8 cellular contexts compared by ENCODE assay signal in the genomic region with DNA sequence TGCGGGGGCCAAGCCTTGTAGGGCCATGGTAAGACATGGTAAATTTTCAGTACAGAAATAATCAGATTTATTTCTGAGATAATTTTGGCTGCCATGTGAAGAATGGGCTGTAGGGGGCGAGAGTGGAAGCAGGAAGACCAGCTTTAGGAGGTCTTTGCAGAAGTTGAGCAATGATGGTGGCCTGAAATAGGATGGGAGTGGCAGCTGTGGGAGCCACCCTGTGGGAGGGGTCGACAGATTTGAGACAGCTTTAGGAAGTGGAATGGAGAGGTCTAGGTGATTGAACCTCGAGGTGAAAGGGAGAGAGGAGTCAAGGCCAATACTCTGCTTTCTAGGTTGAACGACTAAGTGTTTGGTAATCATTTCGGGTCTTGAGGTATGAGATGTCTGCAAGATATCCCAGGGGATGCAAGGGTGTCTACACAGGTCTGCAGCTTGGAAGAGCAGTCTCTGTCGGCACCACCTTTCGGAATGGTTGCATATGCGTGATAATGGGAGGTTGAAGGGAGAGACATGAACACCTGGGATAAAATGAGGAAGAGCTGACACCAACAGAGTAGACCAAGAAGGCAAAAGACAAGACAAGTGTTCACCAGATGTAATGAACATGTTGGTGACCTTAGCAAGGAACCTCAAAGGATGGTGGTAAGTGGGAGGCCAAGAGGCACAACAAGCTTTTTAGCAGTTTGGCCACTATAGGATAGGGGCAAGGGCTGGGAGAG. TPM values are rescaled to one million over a fixed set of nuclear protein-coding genes. Genes with fewer than 3 reads are reported as not detected.
A peak's percentile ranks its signal among the peaks of the same experiment; 100 is the strongest.
DNase-seq lines count a peak whose midpoint lies in the region; ATAC-seq and TF ChIP-seq lines count a peak whose summit lies in the region.

No MANE protein-coding gene starts in this region.

- peak in 3 of 7 experiments; percentile 49 to 59 (median 58) for DNase-seq in CD8-positive, alpha-beta T cell
- DNase-seq in GM23248 (peak; percentile 74), glutamatergic neuron (peak; percentile 57)
- peak; percentile 33 for DNase-seq in stimulated activated naive B cell treated with anti-CD40 and anti-IgM and Interleukin-4, amounts not matched to agents 10 μg/mL and 1 μg/mL and 100 μg/mL, for 72 hours

- peaks cover 35% of the 10 kb centered on the region for H3K4me1 Mint-ChIP-seq in CD8-positive, alpha-beta T cell (ENCODE audit: low read depth)
- peaks cover 33% of the 10 kb centered on the region for H3K4me1 Mint-ChIP-seq in activated T-helper 17 cell treated with anti-CD3 and anti-CD28 coated beads, Interleukin-2, amount 50 U/mL, for 72 hours
- H3K4me1 Mint-ChIP-seq in glutamatergic neuron (ENCODE audit: low read depth, unreplicated experiment), result peaks cover 18% of the 10 kb centered on the region
- H3K4me1 Mint-ChIP-seq in stimulated activated naive B cell treated with anti-CD40 and anti-IgM and Interleukin-4, amounts not matched to agents 10 μg/mL and 1 μg/mL and 100 μg/mL, for 72 hours, result peaks cover 28 to 49% of the 10 kb centered on the region in 2 donors

- in situ Hi-C loops in GM23248 (cut with MboI), result loop anchor here (25.0 kb wide), 2 partner anchors 333 to 433 kb away; no protein-coding TSS in a partner anchor

- H3K4me3 ChIP-seq in CD8-positive, alpha-beta T cell (ENCODE audit: low read depth, low read length), result no peak overlapping the region
- no peak overlapping the region for H3K4me3 ChIP-seq in GM23248
- H3K4me3 ChIP-seq in OCI-LY1 (ENCODE audit: low read depth, low read length, poor library complexity, severe bottlenecking), result no peak overlapping the region

- peak overlapping the region; percentile 75 for H3K27ac Mint-ChIP-seq in CD8-positive, alpha-beta T cell
- peak overlapping the region; percentile 24 for H3K27ac Mint-ChIP-seq in activated T-helper 17 cell treated with anti-CD3 and anti-CD28 coated beads, Interleukin-2, amount 50 U/mL, for 72 hours
- H3K27ac Mint-ChIP-seq in glutamatergic neuron (ENCODE audit: unreplicated experiment), result peak overlapping the region; percentile 25
- peak overlapping the region; percentile 59 for H3K27ac Mint-ChIP-seq in stimulated activated naive B cell treated with anti-CD40 and anti-IgM and Interleukin-4, amounts not matched to agents 10 μg/mL and 1 μg/mL and 100 μg/mL, for 72 hours

- H3K9ac ChIP-seq in GM23248 (no peak overlapping the region), OCI-LY1 (ENCODE audit: low read length) (no peak overlapping the region)

- H3K79me2 ChIP-seq in GM23248 (ENCODE audit: insufficient read depth) (peaks cover 2% of the 10 kb centered on the region; the same call in 1 of the 2 replicates), OCI-LY1 (ENCODE audit: insufficient read depth, low read length) (no peaks in the 10 kb centered on the region)

- H4K20me1 ChIP-seq in GM23248 (ENCODE audit: insufficient read depth), result no peaks in the 10 kb centered on the region
- no peaks in the 10 kb centered on the region for H4K20me1 ChIP-seq in OCI-LY1 (ENCODE audit: insufficient read depth, low read length)

- H2AFZ ChIP-seq in GM23248 (no peak overlapping the region), OCI-LY1 (ENCODE audit: low read length) (no peak overlapping the region)

- WGBS in GM23248 (ENCODE audit: low coverage in 1 of 2, low lambda C conversion rate in 2 of 2, missing lambda C conversion rate in 2 of 2), 2 experiments, result 40 to 45% methylated on average over 9 of the region's 9 CpGs

- no peaks in the 10 kb centered on the region for H3K27me3 Mint-ChIP-seq in CD8-positive, alpha-beta T cell (ENCODE audit: low read depth)
- no peaks in the 10 kb centered on the region for H3K27me3 Mint-ChIP-seq in activated T-helper 17 cell treated with anti-CD3 and anti-CD28 coated beads, Interleukin-2, amount 50 U/mL, for 72 hours
- H3K27me3 Mint-ChIP-seq in glutamatergic neuron (ENCODE audit: unreplicated experiment), result peaks cover 17% of the 10 kb centered on the region
- no peaks in the 10 kb centered on the region for H3K27me3 Mint-ChIP-seq in stimulated activated naive B cell treated with anti-CD40 and anti-IgM and Interleukin-4, amounts not matched to agents 10 μg/mL and 1 μg/mL and 100 μg/mL, for 72 hours

- no peak overlapping the region for H3K4me3 Mint-ChIP-seq in CD8-positive, alpha-beta T cell
- H3K4me3 Mint-ChIP-seq in activated T-helper 17 cell treated with anti-CD3 and anti-CD28 coated beads, Interleukin-2, amount 50 U/mL, for 72 hours, result no peak overlapping the region
- H3K4me3 Mint-ChIP-seq in glutamatergic neuron (ENCODE audit: unreplicated experiment), result peak overlapping the region; percentile 63
- no peak overlapping the region for H3K4me3 Mint-ChIP-seq in stimulated activated naive B cell treated with anti-CD40 and anti-IgM and Interleukin-4, amounts not matched to agents 10 μg/mL and 1 μg/mL and 100 μg/mL, for 72 hours

- H3K9me3 Mint-ChIP-seq in CD8-positive, alpha-beta T cell, result no peaks in the 10 kb centered on the region
- no peaks in the 10 kb centered on the region for H3K9me3 Mint-ChIP-seq in activated T-helper 17 cell treated with anti-CD3 and anti-CD28 coated beads, Interleukin-2, amount 50 U/mL, for 72 hours
- peaks cover 13% of the 10 kb centered on the region for H3K9me3 Mint-ChIP-seq in glutamatergic neuron (ENCODE audit: unreplicated experiment)
- H3K9me3 Mint-ChIP-seq in stimulated activated naive B cell treated with anti-CD40 and anti-IgM and Interleukin-4, amounts not matched to agents 10 μg/mL and 1 μg/mL and 100 μg/mL, for 72 hours, result no peaks in the 10 kb centered on the region

- H3K27me3 ChIP-seq in CD8-positive, alpha-beta T cell (ENCODE audit: insufficient read depth, low read length), result no peaks in the 10 kb centered on the region
- no peaks in the 10 kb centered on the region for H3K27me3 ChIP-seq in GM23248 (replicated peaks; ENCODE audit: insufficient read depth)
- H3K27me3 ChIP-seq in OCI-LY1 (ENCODE audit: insufficient read depth, low read length), result no peaks in the 10 kb centered on the region

- H3K27ac ChIP-seq in CD8-positive, alpha-beta T cell (ENCODE audit: low read depth, low read length), result no peak overlapping the region
- H3K27ac ChIP-seq in GM23248 (peak overlapping the region; percentile 60), OCI-LY1 (ENCODE audit: low read depth, low read length, poor library complexity, severe bottlenecking) (peak overlapping the region; percentile 19)

- no peak for ATAC-seq in CD8-positive, alpha-beta T cell
- no peak for ATAC-seq in activated T-helper 17 cell treated with anti-CD3 and anti-CD28 coated beads, Interleukin-2, amount 50 U/mL, for 72 hours (replicated peaks)
- ATAC-seq in stimulated activated naive B cell treated with anti-CD40 and anti-IgM and Interleukin-4, amounts not matched to agents 10 μg/mL and 1 μg/mL and 100 μg/mL, for 72 hours (replicated peaks), result no peak
- no peak for ATAC-seq in GM18511 (IDR thresholded peaks at IDR 0.05; ENCODE audit: unreplicated experiment)
- no peak for ATAC-seq in HG02678 (IDR thresholded peaks at IDR 0.05; ENCODE audit: unreplicated experiment)

- H3K36me3 Mint-ChIP-seq in CD8-positive, alpha-beta T cell, result peaks cover 27% of the 10 kb centered on the region
- H3K36me3 Mint-ChIP-seq in activated T-helper 17 cell treated with anti-CD3 and anti-CD28 coated beads, Interleukin-2, amount 50 U/mL, for 72 hours (ENCODE audit: low read depth), result peaks cover 32% of the 10 kb centered on the region
- H3K36me3 Mint-ChIP-seq in glutamatergic neuron (ENCODE audit: unreplicated experiment), result no peaks in the 10 kb centered on the region
- peaks cover 20 to 30% of the 10 kb centered on the region in 2 donors for H3K36me3 Mint-ChIP-seq in stimulated activated naive B cell treated with anti-CD40 and anti-IgM and Interleukin-4, amounts not matched to agents 10 μg/mL and 1 μg/mL and 100 μg/mL, for 72 hours

- CTCF ChIA-PET in CD8-positive, alpha-beta T cell (lab: Charles Lee), result interaction anchor here (0.6 to 5.5 kb wide), 16 partner anchors 11 to 150 kb away, joined by 3 to 95 read pairs (median 5); partner anchors contain the start of genes GRN, TMUB2 and UBTF

- POLR2A ChIA-PET in CD8-positive, alpha-beta T cell (lab: Charles Lee), result interaction anchor here (1.0 to 17.2 kb wide), 6 partner anchors 11 to 150 kb away, joined by 3 to 251 read pairs (median 6); partner anchors contain the start of genes GRN, TMUB2 and UBTF

- H3K36me3 ChIP-seq in CD8-positive, alpha-beta T cell (ENCODE audit: insufficient read depth, low read length), result peaks cover 16% of the 10 kb centered on the region
- H3K36me3 ChIP-seq in GM23248 (ENCODE audit: low read depth) (no peaks in the 10 kb centered on the region), OCI-LY1 (ENCODE audit: insufficient read depth, low read length) (peaks cover 24% of the 10 kb centered on the region)

- H3K4me1 ChIP-seq in CD8-positive, alpha-beta T cell (ENCODE audit: insufficient read depth, low read length), result peaks cover 19% of the 10 kb centered on the region
- H3K4me1 ChIP-seq in GM23248 (ENCODE audit: insufficient read depth), result peaks cover 30% of the 10 kb centered on the region
- H3K4me1 ChIP-seq in OCI-LY1 (ENCODE audit: insufficient read depth, low read length, severe bottlenecking), result peaks cover 14% of the 10 kb centered on the region

- H3F3A ChIP-seq in GM23248 (ENCODE audit: insufficient read depth) (peaks cover 67% of the 10 kb centered on the region), OCI-LY1 (ENCODE audit: insufficient read depth, low read length) (no peaks in the 10 kb centered on the region; the same call in 1 of the 2 replicates)

- TF ChIP-seq CTCF in CD8-positive, alpha-beta T cell (IDR thresholded peaks at IDR 0.05), result peak; percentile 71
- TF ChIP-seq CTCF in OCI-LY1 (IDR thresholded peaks at IDR 0.05; ENCODE audit: low read length), result peak; percentile 90
- TF ChIP-seq CTCF in glutamatergic neuron (IDR thresholded peaks at IDR 0.05; ENCODE audit: partially characterized antibody, unreplicated experiment), result peak; percentile 78

- H3K9me2 ChIP-seq in GM23248 (ENCODE audit: insufficient read depth), result no peaks in the 10 kb centered on the region
- H3K9me2 ChIP-seq in OCI-LY1 (ENCODE audit: low read depth, low read length), result no peaks in the 10 kb centered on the region

- H3K9me3 ChIP-seq in CD8-positive, alpha-beta T cell (ENCODE audit: low read length), result no peaks in the 10 kb centered on the region
- H3K9me3 ChIP-seq in GM23248 (ENCODE audit: low read depth), result no peaks in the 10 kb centered on the region
- H3K9me3 ChIP-seq in OCI-LY1 (ENCODE audit: low read length), result no peaks in the 10 kb centered on the region

- H3K4me2 ChIP-seq in GM23248 (ENCODE audit: unreplicated experiment), result peak overlapping the region; percentile 16
- H3K4me2 ChIP-seq in OCI-LY1 (ENCODE audit: low read length), result no peak overlapping the region

- intact Hi-C loops in CD8-positive, alpha-beta T cell (cut with DNase I, micrococcal nuclease), result no loop called here

RNA-seq across cellular contexts. Expression of gene ATXN7L3, which starts 4.2 kb away (rescaled TPM):
- total RNA-seq in CD8-positive, alpha-beta T cell, result 10 to 100 TPM; 85.5 to 85.7 TPM
- 48.2 and 60.4 TPM in 2 replicates for total RNA-seq in GM23248 (2014; rRNA removed; shearing (Covaris generic))
- polyA plus RNA-seq in GM23248 (2016; fragmentation: Nextera tagmentation; extraction: Ambion mirVana), result 9.8 and 10.0 TPM in 2 replicates
- total RNA-seq in activated T-helper 17 cell treated with anti-CD3 and anti-CD28 coated beads, Interleukin-2, amount 50 U/mL, for 72 hours, result 10 to 100 TPM; 65.5 to 89.1 TPM
- 146 TPM for total RNA-seq in glutamatergic neuron (ENCODE audit: unreplicated experiment)

RNA-seq across cellular contexts. Expression of gene UBTF, which starts 15.6 kb away (rescaled TPM):
- 100 to 1,000 TPM; 151 to 155 TPM for total RNA-seq in CD8-positive, alpha-beta T cell
- total RNA-seq in GM23248 (2014; rRNA removed; shearing (Covaris generic)), result 61.1 and 62.3 TPM in 2 replicates
- polyA plus RNA-seq in GM23248 (2016; fragmentation: Nextera tagmentation; extraction: Ambion mirVana), result 48.2 and 48.4 TPM in 2 replicates
- 100 to 1,000 TPM in 1 of 2 donors, 10 to 100 TPM in 1; 94.2 to 135 TPM for total RNA-seq in activated T-helper 17 cell treated with anti-CD3 and anti-CD28 coated beads, Interleukin-2, amount 50 U/mL, for 72 hours
- 97.6 TPM for total RNA-seq in glutamatergic neuron (ENCODE audit: unreplicated experiment)

RNA-seq across cellular contexts. Expression of gene TMUB2, which starts 17.1 kb away (rescaled TPM):
- 10 to 100 TPM; 43.2 to 43.8 TPM for total RNA-seq in CD8-positive, alpha-beta T cell
- total RNA-seq in GM23248 (2014; rRNA removed; shearing (Covaris generic)), result 41.6 and 42.6 TPM in 2 replicates
- 44.6 and 45.0 TPM in 2 replicates for polyA plus RNA-seq in GM23248 (2016; fragmentation: Nextera tagmentation; extraction: Ambion mirVana)
- total RNA-seq in activated T-helper 17 cell treated with anti-CD3 and anti-CD28 coated beads, Interleukin-2, amount 50 U/mL, for 72 hours, result 10 to 100 TPM; 26.6 to 39.6 TPM
- 52.1 TPM for total RNA-seq in glutamatergic neuron (ENCODE audit: unreplicated experiment)

RNA-seq across cellular contexts. Expression of gene ASB16, which starts 33.4 kb away (rescaled TPM):
- total RNA-seq in CD8-positive, alpha-beta T cell, result not detected
- not detected in 2 replicates for total RNA-seq in GM23248 (2014; rRNA removed; shearing (Covaris generic))
- 0.22 and 0.25 TPM in 2 replicates for polyA plus RNA-seq in GM23248 (2016; fragmentation: Nextera tagmentation; extraction: Ambion mirVana)
- under 1 TPM; 0.22 to 0.58 TPM for total RNA-seq in activated T-helper 17 cell treated with anti-CD3 and anti-CD28 coated beads, Interleukin-2, amount 50 U/mL, for 72 hours
- total RNA-seq in glutamatergic neuron (ENCODE audit: unreplicated experiment), result not detected

Comparison
In these comparisons a context has a peak if more than half of its experiments do, and no peak if none do; other contexts are left out.
1. H3K27ac Mint-ChIP-seq: peak in every context shown above with its lines; median percentile 75 in CD8-positive, alpha-beta T cell; 59 in stimulated activated naive B cell treated with anti-CD40 and anti-IgM and Interleukin-4, amounts not matched to agents 10 μg/mL and 1 μg/mL and 100 μg/mL, for 72 hours; 25 in glutamatergic neuron; 24 in activated T-helper 17 cell treated with anti-CD3 and anti-CD28 coated beads, Interleukin-2, amount 50 U/mL, for 72 hours.